In the genomic region with DNA sequence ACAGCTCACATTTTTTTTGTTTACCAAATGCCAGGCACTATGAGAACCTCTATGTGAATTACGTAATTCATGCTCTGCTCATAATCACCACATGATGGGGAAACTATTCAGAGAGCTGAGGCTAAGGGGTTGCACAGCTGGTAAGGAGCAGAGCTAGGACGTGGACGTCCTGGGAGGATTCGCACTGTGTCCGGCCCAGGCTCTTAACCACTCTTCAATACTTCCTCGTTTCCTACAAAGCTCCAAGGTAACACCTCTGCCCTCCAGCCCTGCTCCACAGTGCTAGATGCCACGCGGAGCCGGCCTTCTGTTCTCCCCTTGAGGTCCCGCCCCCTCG, we compare ENCODE assay signal across 8 cellular contexts. TPM values are rescaled to one million over a fixed set of nuclear protein-coding genes. Genes with fewer than 3 reads are reported as not detected.
DNase-seq lines count a peak whose midpoint lies in the region; ATAC-seq and TF ChIP-seq lines count a peak whose summit lies in the region.

No MANE protein-coding gene starts in this region.

- peak overlapping the region; percentile 72 for H3K4me3 ChIP-seq in SK-N-MC
- peak overlapping the region; percentile 28 for H3K4me3 ChIP-seq in fibroblast of pulmonary artery (replicated peaks; ENCODE audit: low read depth, low read length)
- peak overlapping the region; percentile 74 to 80 (median 75) for H3K4me3 ChIP-seq in skeletal muscle tissue (ENCODE audit: low read length in 3 of 3)

- H3K9ac ChIP-seq in SK-N-MC (ENCODE audit: insufficient read length) (no peak overlapping the region), skeletal muscle tissue (ENCODE audit: low read depth in 1 of 3, low read length in 3 of 3) (peak overlapping the region; percentile 34 to 75 (median 65))

- no peak for DNase-seq in SK-N-MC (ENCODE audit: low read depth, low spot score)
- DNase-seq in fibroblast of pulmonary artery (ENCODE audit: low read depth), result peak; percentile 76
- DNase-seq in stimulated activated naive CD4-positive, alpha-beta T cell treated with Interleukin-2 at 50 U/mL for 16 hours (lab: John Stamatoyannopoulos, UW), result no peak

- no peak for TF ChIP-seq CTCF in fibroblast of pulmonary artery (IDR thresholded peaks at IDR 0.05; ENCODE audit: low read length, missing control alignments)

- H3K27ac ChIP-seq in SK-N-MC (no peak overlapping the region), skeletal muscle tissue (ENCODE audit: low read depth, low read length) (peak overlapping the region; percentile 68)

- H3K27me3 ChIP-seq in skeletal muscle tissue (ENCODE audit: control insufficient read depth in 3 of 3, insufficient read depth in 3 of 3, low read length in 3 of 3), result no peaks in the 10 kb centered on the region

- no peaks in the 10 kb centered on the region for H3K9me3 ChIP-seq in SK-N-MC (ENCODE audit: low read depth, low read length)
- no peaks in the 10 kb centered on the region for H3K9me3 ChIP-seq in skeletal muscle tissue (ENCODE audit: control insufficient read depth in 3 of 3, low read length in 3 of 3)

- H3K36me3 ChIP-seq in SK-N-MC (ENCODE audit: insufficient read depth, low read length) (peaks cover 1% of the 10 kb centered on the region; the same call in 1 of the 2 replicates), skeletal muscle tissue (ENCODE audit: control insufficient read depth in 3 of 3, insufficient read depth in 3 of 3, low read length in 3 of 3) (peaks cover 6 to 13% (median 9%) of the 10 kb centered on the region in 3 donors)

- H3K4me1 ChIP-seq in skeletal muscle tissue (ENCODE audit: control insufficient read depth in 3 of 3, insufficient read depth in 3 of 3, low read length in 3 of 3), result peaks cover 9 to 21% (median 11%) of the 10 kb centered on the region in 3 donors

- ATAC-seq in GM18868 (IDR thresholded peaks at IDR 0.05; ENCODE audit: unreplicated experiment) (peak; percentile 15), HG02938 (IDR thresholded peaks at IDR 0.05; ENCODE audit: unreplicated experiment) (no peak), GM21825 (IDR thresholded peaks at IDR 0.05; ENCODE audit: unreplicated experiment) (no peak), HG03432 (IDR thresholded peaks at IDR 0.05; ENCODE audit: unreplicated experiment) (no peak)

RNA-seq across cellular contexts. Expression of gene PHF19, which starts 8.7 kb away (rescaled TPM):
- total RNA-seq in skeletal muscle tissue, result 14.1 TPM

RNA-seq across cellular contexts. Expression of gene PSMD5, which starts 25.6 kb away (rescaled TPM):
- 27.1 TPM for total RNA-seq in skeletal muscle tissue

RNA-seq across cellular contexts. Expression of gene TRAF1, which starts 58.3 kb away (rescaled TPM):
- total RNA-seq in skeletal muscle tissue, result 2.1 TPM
